In the genomic region with DNA sequence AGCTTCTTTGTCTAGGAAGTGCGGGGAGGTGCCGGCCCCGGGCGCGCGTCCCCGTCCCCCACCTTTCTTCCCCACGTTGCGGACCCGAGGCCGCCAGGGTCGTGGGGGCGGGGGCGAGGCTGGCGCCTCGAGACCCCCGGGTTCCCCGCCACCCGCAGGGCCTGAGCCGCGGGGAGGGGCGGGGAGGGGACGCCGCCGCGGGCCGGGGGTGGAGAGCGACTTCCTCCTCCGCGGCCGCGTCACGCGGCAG, we compare ENCODE assay signal across 8 cellular contexts. TPM values are rescaled to one million over a fixed set of nuclear protein-coding genes. Genes with fewer than 3 reads are reported as not detected.
DNase-seq lines count a peak whose midpoint lies in the region; ATAC-seq and TF ChIP-seq lines count a peak whose summit lies in the region.

No MANE protein-coding gene starts in this region.

- H3K4me2 ChIP-seq in GM23248 (ENCODE audit: unreplicated experiment) (peak overlapping the region; percentile 91), skeletal muscle satellite cell (ENCODE audit: low read length) (peak overlapping the region; percentile 98)

- TF ChIP-seq CTCF in foreskin keratinocyte (conservative IDR thresholded peaks at IDR 0.05), result no peak

- no peaks in the 10 kb centered on the region for H3K9me3 Mint-ChIP-seq in T-cell

- H3K4me1 ChIP-seq in GM23248 (ENCODE audit: insufficient read depth) (peaks cover 28% of the 10 kb centered on the region), foreskin keratinocyte (peaks cover 4% of the 10 kb centered on the region), skeletal muscle satellite cell (ENCODE audit: control insufficient read depth, insufficient read depth, low read length) (peaks cover 48% of the 10 kb centered on the region)

- no peak overlapping the region for H2AFZ ChIP-seq in GM23248

- peaks cover 36 to 50% (median 45%) of the 10 kb centered on the region in 3 donors for H3K4me1 Mint-ChIP-seq in T-cell

- H3K9me2 ChIP-seq in GM23248 (ENCODE audit: insufficient read depth), result no peaks in the 10 kb centered on the region

- in situ Hi-C loops in GM23248 (cut with MboI), result no loop called here

- H3K36me3 Mint-ChIP-seq in T-cell, result peaks cover 28% of the 10 kb centered on the region

- H3K27me3 ChIP-seq in GM23248 (replicated peaks; ENCODE audit: insufficient read depth), result no peaks in the 10 kb centered on the region
- H3K27me3 ChIP-seq in foreskin keratinocyte, result no peaks in the 10 kb centered on the region
- no peaks in the 10 kb centered on the region for H3K27me3 ChIP-seq in skeletal muscle satellite cell (ENCODE audit: control insufficient read depth, insufficient read depth, low read length)

- no peaks in the 10 kb centered on the region for H3K27me3 Mint-ChIP-seq in T-cell

- H3K36me3 ChIP-seq in GM23248 (ENCODE audit: low read depth), result peaks cover 26% of the 10 kb centered on the region
- peaks cover 36% of the 10 kb centered on the region for H3K36me3 ChIP-seq in skeletal muscle satellite cell (ENCODE audit: insufficient read depth, low read length)

- no peaks in the 10 kb centered on the region for H3K9me3 ChIP-seq in GM23248 (ENCODE audit: low read depth)
- no peaks in the 10 kb centered on the region for H3K9me3 ChIP-seq in skeletal muscle satellite cell (replicated peaks; ENCODE audit: low read length)

- peaks cover 65% of the 10 kb centered on the region for H3K79me2 ChIP-seq in GM23248 (ENCODE audit: insufficient read depth)

- peak in 2 of 4 experiments; percentile 1 for ATAC-seq in T-cell (replicated peaks in 1 of 4)
- ATAC-seq in foreskin keratinocyte, result no peak
- no peak for ATAC-seq in GM19023 (IDR thresholded peaks at IDR 0.05; ENCODE audit: unreplicated experiment)
- ATAC-seq in GM19035 (IDR thresholded peaks at IDR 0.05; ENCODE audit: unreplicated experiment), result no peak

- WGBS in GM23248 (ENCODE audit: low coverage in 1 of 2, low lambda C conversion rate in 2 of 2, missing lambda C conversion rate in 2 of 2), 2 experiments, result 0 to 2% methylated on average over 7 to 16 of the region's 34 CpGs

- POLR2A ChIA-PET in T-cell (lab: Charles Lee), result interaction anchor here in 1 of 2 donors (0.6 kb wide), 1 partner anchor 24 kb away, joined by 3 read pairs; no protein-coding TSS in a partner anchor

- peak overlapping the region; percentile 81 to 98 (median 85) for H3K4me3 Mint-ChIP-seq in T-cell

- DNase-seq in GM23248, result no peak
- DNase-seq in T-cell, result peak in 1 of 34 experiments; percentile 21
- no peak for DNase-seq in foreskin keratinocyte
- DNase-seq in AG08395 (ENCODE audit: low spot score), result no peak
- DNase-seq in EL, result no peak

- H3K27ac ChIP-seq in GM23248, result peak overlapping the region; percentile 82
- H3K27ac ChIP-seq in foreskin keratinocyte, result peak overlapping the region; percentile 34

- peaks cover 21% of the 10 kb centered on the region; the same call in 1 of the 2 replicates for H4K20me1 ChIP-seq in GM23248 (ENCODE audit: insufficient read depth)

- H3K4me3 ChIP-seq in GM23248 (peak overlapping the region; percentile 87), skeletal muscle satellite cell (ENCODE audit: low read length) (peak overlapping the region; percentile 79)

- peaks cover 44% of the 10 kb centered on the region for H3F3A ChIP-seq in GM23248 (ENCODE audit: insufficient read depth)

- H3K27ac Mint-ChIP-seq in T-cell, result peak overlapping the region; percentile 55 to 67

- H3K9ac ChIP-seq in GM23248 (peak overlapping the region; percentile 81), skeletal muscle satellite cell (ENCODE audit: low read depth, low read length) (peak overlapping the region; percentile 96)

- CTCF ChIA-PET in T-cell (lab: Charles Lee), result no interaction called here

RNA-seq across cellular contexts. Expression of a gene that starts 1.8 kb away (rescaled TPM):
- 8,476 and 9,349 TPM in 2 replicates for total RNA-seq in GM23248 (2014; rRNA removed; shearing (Covaris generic))
- polyA plus RNA-seq in GM23248 (2016; fragmentation: Nextera tagmentation; extraction: Ambion mirVana), result 3,778 and 3,933 TPM in 2 replicates
- total RNA-seq in T-cell, result 1,000 to 10,000 TPM; 1,183 to 1,383 (median 1,262) TPM
- total RNA-seq in foreskin keratinocyte, result 3,185 and 3,808 TPM in 2 replicates
- polyA plus RNA-seq in foreskin keratinocyte, result 3,262 and 3,802 TPM in 2 replicates
- 9,662 and 11,711 TPM in 2 replicates for total RNA-seq in skeletal muscle satellite cell (2012; rRNA removed)

RNA-seq across cellular contexts. Expression of a gene that starts 13.8 kb away (rescaled TPM):
- 2.3 and 3.2 TPM in 2 replicates for total RNA-seq in GM23248 (2014; rRNA removed; shearing (Covaris generic))
- polyA plus RNA-seq in GM23248 (2016; fragmentation: Nextera tagmentation; extraction: Ambion mirVana), result 0.23 and 0.48 TPM in 2 replicates
- 1 to 10 TPM in 3 of 5 donors, under 1 TPM in 2; 0.91 to 4.2 (median 1.2) TPM for total RNA-seq in T-cell
- total RNA-seq in foreskin keratinocyte, result not detected in 2 replicates
- not detected in 2 replicates for polyA plus RNA-seq in foreskin keratinocyte
- 0.76 and 1.3 TPM in 2 replicates for total RNA-seq in skeletal muscle satellite cell (2012; rRNA removed)

RNA-seq across cellular contexts. Expression of a gene that starts 37.7 kb away (rescaled TPM):
- total RNA-seq in GM23248 (2014; rRNA removed; shearing (Covaris generic)), result 44.9 and 45.5 TPM in 2 replicates
- polyA plus RNA-seq in GM23248 (2016; fragmentation: Nextera tagmentation; extraction: Ambion mirVana) (25.2 and 25.7 TPM in 2 replicates), foreskin keratinocyte (14.9 and 15.9 TPM in 2 replicates)
- total RNA-seq in T-cell (10 to 100 TPM; 31.7 to 62.1 (median 59.0) TPM), foreskin keratinocyte (17.3 and 19.9 TPM in 2 replicates)
- total RNA-seq in skeletal muscle satellite cell (2012; rRNA removed), result 26.2 and 31.2 TPM in 2 replicates
